19 cellular contexts compared by ENCODE assay signal in genomic region chr2:16184945-16185660, GRCh38.
"Had no signal": no experiment of that assay in that cellular context is flagged by ENCODE, and none has a peak within 500 bp of the region (broad histone marks: within the 10 kb centered on the region; RNA-seq: fewer than 3 reads in every experiment).

No MANE protein-coding gene starts in this region.

- H3K9me3 ChIP-seq: pancreas, psoas muscle, sigmoid colon, thoracic aorta had no signal

- DNase-seq: activated CD4-positive, alpha-beta T cell treated with anti-CD3 and anti-CD28 coated beads, Interleukin-2, amount 50 U/mL, for 1 hour; activated CD8-positive, alpha-beta T cell treated with anti-CD3 and anti-CD28 coated beads for 36 hours; activated T-cell treated with anti-CD3 and anti-CD28 coated beads, Interleukin-2, amount 50 U/mL, for 4 hours; anterior cingulate cortex; dermis blood vessel endothelial cell; effector CD4-positive, alpha-beta T cell; left cardiac atrium; left ventricle myocardium superior; naive B cell; nephron progenitor cell; nucleus accumbens; pancreas; psoas muscle; sigmoid colon; small intestine; stimulated activated CD4-positive, alpha-beta T cell treated with anti-CD3 and anti-CD28 coated beads, Interleukin-4, amount 100 ng/mL, for 24 hours; T-helper 17 cell; trophoblast cell had no signal

- H3K4me3 ChIP-seq: pancreas, psoas muscle, sigmoid colon, thoracic aorta had no signal

- H3K4me1 ChIP-seq: pancreas, psoas muscle, sigmoid colon had no signal

- H3K27me3 ChIP-seq: pancreas, sigmoid colon had no signal

- H3K27ac ChIP-seq: pancreas, psoas muscle, sigmoid colon, thoracic aorta had no signal

- H3K36me3 ChIP-seq: pancreas, sigmoid colon, thoracic aorta had no signal
